Comparison of ENCODE assay signal across 33 cellular contexts in genomic region chr6:121917834-121918559, GRCh38.
DNase-seq lines count a peak whose midpoint lies in the region; ATAC-seq, FAIRE-seq and TF ChIP-seq lines count a peak whose summit lies in the region.
"Had no signal": no experiment of that assay in that cellular context is flagged by ENCODE, and none has a peak within 500 bp of the region (broad histone marks: within the 10 kb centered on the region; RNA-seq: fewer than 3 reads in every experiment).

No MANE protein-coding gene starts in this region.

- no peaks in the 10 kb centered on the region for H3K9me1 ChIP-seq in keratinocyte (ENCODE audit: control insufficient read depth, extremely low read depth, insufficient read depth, low read length)

- peak; percentile 48 for DNase-seq in NCI-H226
- DNase-seq in endodermal cell, result no peak
- DNase-seq in keratinocyte (ENCODE audit: low read depth, low spot score), result peak; percentile 9
- no peak for DNase-seq in effector CD4-positive, alpha-beta T cell
- no peak for DNase-seq in CD8-positive, alpha-beta memory T cell
- DNase-seq: activated CD4-positive, CD25-positive, alpha-beta regulatory T cell treated with anti-CD3 and anti-CD28 coated beads, Interleukin-2, amount 50 U/mL, for 72 hours; activated CD8-positive, alpha-beta T cell treated with anti-CD3 and anti-CD28 coated beads for 36 hours; activated effector memory CD4-positive, alpha-beta T cell treated with Interleukin-2 at 50 U/mL for 16 hours; aorta; DMS53; foreskin melanocyte; GF-D8; heart right ventricle; kidney glomerular epithelial cell; lower lobe of right lung; NCI-H1048; NCI-H187 treated with DMSO at 0.1 percent for 48 hours; NCI-H2227 treated with DMSO at 0.1 percent for 48 hours; nephron progenitor cell; pancreas; small intestine; stimulated activated CD4-positive, alpha-beta T cell treated with anti-CD3 and anti-CD28 coated beads, Interleukin-1b, Interleukin-23, amount 100 ng/mL, for 48 hours; stimulated activated CD8-positive, alpha-beta memory T cell treated with anti-CD3 and anti-CD28 coated beads, Interleukin-4, amount 100 ng/mL, for 48 hours; stimulated activated naive CD8-positive, alpha-beta T cell treated with anti-CD3 and anti-CD28 coated beads, Interleukin-15, amount 100 ng/mL, for 72 hours; tibial artery had no signal

- no peaks in the 10 kb centered on the region for H3K36me3 Mint-ChIP-seq in endodermal cell (ENCODE audit: low read depth)
- no peaks in the 10 kb centered on the region for H3K36me3 Mint-ChIP-seq in CD8-positive, alpha-beta memory T cell
- H3K36me3 Mint-ChIP-seq: activated naive CD8-positive, alpha-beta T cell had no signal

- H3K27me3 Mint-ChIP-seq in endodermal cell (ENCODE audit: insufficient read depth), result no peaks in the 10 kb centered on the region
- no peaks in the 10 kb centered on the region for H3K27me3 Mint-ChIP-seq in CD8-positive, alpha-beta memory T cell
- H3K27me3 Mint-ChIP-seq: activated CD8-positive, alpha-beta T cell treated with anti-CD3 and anti-CD28 coated beads for 36 hours; B cell; central memory CD8-positive, alpha-beta T cell; dendritic cell treated with granulocyte-macrophage colony-stimulating factor and Interleukin-4, amounts not matched to agents 40 ng/mL and 50 ng/mL, for 4 days; stimulated activated naive CD8-positive, alpha-beta T cell treated with anti-CD3 and anti-CD28 coated beads, Interleukin-15, amount 100 ng/mL, for 72 hours had no signal

- ATAC-seq in HG03039 (IDR thresholded peaks at IDR 0.05; ENCODE audit: unreplicated experiment) (no peak), HG02938 (IDR thresholded peaks at IDR 0.05; ENCODE audit: unreplicated experiment) (no peak)
- ATAC-seq: activated CD8-positive, alpha-beta T cell treated with anti-CD3 and anti-CD28 coated beads for 36 hours; heart right ventricle; pancreas; stimulated activated naive CD8-positive, alpha-beta T cell treated with anti-CD3 and anti-CD28 coated beads, Interleukin-15, amount 100 ng/mL, for 72 hours had no signal

- POLR2A ChIA-PET in CD8-positive, alpha-beta memory T cell (lab: Charles Lee), result no interaction called here

- dilution Hi-C loops in keratinocyte (cut with MboI; ENCODE audit: extremely low pct_ligation_motif_present, low sequenced_read_pairs), result no loop called here

- no peak overlapping the region for H3K27ac ChIP-seq in endodermal cell (ENCODE audit: low read depth, low read length)
- no peak overlapping the region for H3K27ac ChIP-seq in keratinocyte (ENCODE audit: control insufficient read depth, insufficient read depth, low read length)
- no peak overlapping the region for H3K27ac ChIP-seq in CD8-positive, alpha-beta memory T cell (ENCODE audit: low read depth, low read length)
- H3K27ac ChIP-seq: heart right ventricle, lower lobe of right lung, pancreas, tibial artery had no signal

- FAIRE-seq in G401.6 (lab: Jason Lieb, UNC) (peak; percentile 89), keratinocyte (lab: Jason Lieb, UNC) (peak; percentile 26)
- FAIRE-seq: GM19239 had no signal

- no peaks in the 10 kb centered on the region for H3K79me2 ChIP-seq in keratinocyte (ENCODE audit: control insufficient read depth, insufficient read depth, low read length)

- H3K27me3 ChIP-seq in endodermal cell (ENCODE audit: control insufficient read depth, insufficient read depth, low read length, poor library complexity, severe bottlenecking) (no peaks in the 10 kb centered on the region), keratinocyte (ENCODE audit: control insufficient read depth, extremely low read depth, insufficient read depth, low read length) (no peaks in the 10 kb centered on the region)
- no peaks in the 10 kb centered on the region for H3K27me3 ChIP-seq in CD8-positive, alpha-beta memory T cell (ENCODE audit: insufficient read depth, low read length, poor library complexity, severe bottlenecking)
- H3K27me3 ChIP-seq: heart right ventricle, pancreas, tibial artery had no signal

- H3K9me3 Mint-ChIP-seq in endodermal cell, result no peaks in the 10 kb centered on the region
- peaks cover 0 to 23% (median 0%) of the 10 kb centered on the region in 5 donors for H3K9me3 Mint-ChIP-seq in CD8-positive, alpha-beta memory T cell
- H3K9me3 Mint-ChIP-seq: activated CD8-positive, alpha-beta T cell treated with anti-CD3 and anti-CD28 coated beads for 36 hours; central memory CD8-positive, alpha-beta T cell; dendritic cell treated with granulocyte-macrophage colony-stimulating factor and Interleukin-4, amounts not matched to agents 40 ng/mL and 50 ng/mL, for 4 days; nephron progenitor cell; stimulated activated naive CD8-positive, alpha-beta T cell treated with anti-CD3 and anti-CD28 coated beads, Interleukin-15, amount 100 ng/mL, for 72 hours had no signal

- H3K4me3 ChIP-seq in endodermal cell (ENCODE audit: low read length), result no peak overlapping the region
- no peak overlapping the region for H3K4me3 ChIP-seq in keratinocyte (ENCODE audit: control insufficient read depth in 2 of 3, extremely low read depth in 1 of 3, insufficient read depth in 2 of 3, low read depth in 1 of 3, low read length in 3 of 3)
- no peak overlapping the region for H3K4me3 ChIP-seq in CD8-positive, alpha-beta memory T cell (ENCODE audit: low read length)
- H3K4me3 ChIP-seq: heart right ventricle, lower lobe of right lung, pancreas, tibial artery had no signal

- H2AFZ ChIP-seq in keratinocyte (ENCODE audit: control insufficient read depth, low read length), result no peak overlapping the region

- peak overlapping the region; percentile 8 for H3K27ac Mint-ChIP-seq in endodermal cell
- H3K27ac Mint-ChIP-seq in CD8-positive, alpha-beta memory T cell, result no peak overlapping the region
- H3K27ac Mint-ChIP-seq: activated CD8-positive, alpha-beta T cell treated with anti-CD3 and anti-CD28 coated beads for 36 hours; activated naive CD8-positive, alpha-beta T cell; B cell; dendritic cell treated with granulocyte-macrophage colony-stimulating factor and Interleukin-4, amounts not matched to agents 40 ng/mL and 50 ng/mL, for 4 days; nephron progenitor cell; stimulated activated naive CD8-positive, alpha-beta T cell treated with anti-CD3 and anti-CD28 coated beads, Interleukin-15, amount 100 ng/mL, for 72 hours had no signal

- H3K4me2 ChIP-seq in keratinocyte (ENCODE audit: control insufficient read depth, extremely low read depth, insufficient read depth, low read depth, low read length), result no peak overlapping the region

- no peak overlapping the region for H3K9ac ChIP-seq in endodermal cell (ENCODE audit: extremely low read depth, low read length, poor library complexity, severe bottlenecking)
- no peak overlapping the region for H3K9ac ChIP-seq in keratinocyte (ENCODE audit: control insufficient read depth, extremely low read depth, insufficient read depth, low read length)

- peaks cover 5% of the 10 kb centered on the region for H3K4me1 Mint-ChIP-seq in endodermal cell
- no peaks in the 10 kb centered on the region for H3K4me1 Mint-ChIP-seq in CD8-positive, alpha-beta memory T cell
- H3K4me1 Mint-ChIP-seq: B cell; central memory CD8-positive, alpha-beta T cell; stimulated activated naive CD8-positive, alpha-beta T cell treated with anti-CD3 and anti-CD28 coated beads, Interleukin-15, amount 100 ng/mL, for 72 hours had no signal

- no peaks in the 10 kb centered on the region for H4K20me1 ChIP-seq in keratinocyte (ENCODE audit: control insufficient read depth, extremely low read depth, insufficient read depth, low read length)

- 82% methylated on average over 1 of the region's 1 CpG; no CpG with 5 or more reads in 1 of the 2 experiments for WGBS in endodermal cell (ENCODE audit: insufficient coverage in 1 of 2, insufficient read length in 1 of 2), 2 experiments

- H3K36me3 ChIP-seq in endodermal cell (ENCODE audit: control insufficient read depth, insufficient read depth, low read length) (no peaks in the 10 kb centered on the region), keratinocyte (ENCODE audit: control insufficient read depth in 2 of 2, extremely low read depth in 1 of 2, insufficient read depth in 2 of 2, low read length in 2 of 2) (no peaks in the 10 kb centered on the region)
- no peaks in the 10 kb centered on the region for H3K36me3 ChIP-seq in CD8-positive, alpha-beta memory T cell (ENCODE audit: insufficient read depth, low read length)
- H3K36me3 ChIP-seq: heart right ventricle, lower lobe of right lung, pancreas, tibial artery had no signal

- H3K9me3 ChIP-seq in endodermal cell (ENCODE audit: control insufficient read depth, low read length), result no peaks in the 10 kb centered on the region
- no peaks in the 10 kb centered on the region for H3K9me3 ChIP-seq in keratinocyte (ENCODE audit: control insufficient read depth, low read depth, low read length)
- H3K9me3 ChIP-seq in CD8-positive, alpha-beta memory T cell (ENCODE audit: low read length), result no peaks in the 10 kb centered on the region
- H3K9me3 ChIP-seq: heart right ventricle, lower lobe of right lung, pancreas, tibial artery had no signal

- CTCF ChIA-PET in CD8-positive, alpha-beta memory T cell (lab: Charles Lee), result no interaction called here

- H3K4me3 Mint-ChIP-seq in endodermal cell, result no peak overlapping the region
- H3K4me3 Mint-ChIP-seq in CD8-positive, alpha-beta memory T cell, result no peak overlapping the region
- H3K4me3 Mint-ChIP-seq: activated CD8-positive, alpha-beta T cell treated with anti-CD3 and anti-CD28 coated beads for 36 hours; activated naive CD8-positive, alpha-beta T cell; B cell; central memory CD8-positive, alpha-beta T cell; dendritic cell treated with granulocyte-macrophage colony-stimulating factor and Interleukin-4, amounts not matched to agents 40 ng/mL and 50 ng/mL, for 4 days; nephron progenitor cell; stimulated activated naive CD8-positive, alpha-beta T cell treated with anti-CD3 and anti-CD28 coated beads, Interleukin-15, amount 100 ng/mL, for 72 hours had no signal

- no peak for TF ChIP-seq CTCF in endodermal cell (conservative IDR thresholded peaks at IDR 0.05)
- no peak for TF ChIP-seq CTCF in keratinocyte (optimal IDR thresholded peaks at IDR 0.05 in 1 of 3, IDR thresholded peaks at IDR 0.05 in 1 of 3, conservative IDR thresholded peaks at IDR 0.05 in 1 of 3; ENCODE audit: extremely low read depth in 1 of 3, insufficient read depth in 2 of 3, low read length in 3 of 3)

- H3K4me1 ChIP-seq in endodermal cell (ENCODE audit: control insufficient read depth, insufficient read depth, low read length) (no peaks in the 10 kb centered on the region), keratinocyte (ENCODE audit: control insufficient read depth, extremely low read depth, insufficient read depth, low read length) (peaks cover 9% of the 10 kb centered on the region)
- H3K4me1 ChIP-seq in CD8-positive, alpha-beta memory T cell (ENCODE audit: insufficient read depth, low read length), result no peaks in the 10 kb centered on the region
- H3K4me1 ChIP-seq: heart right ventricle, lower lobe of right lung, pancreas, tibial artery had no signal

Comparison
In these comparisons a context has a peak if more than half of its experiments do, and no peak if none do; other contexts are left out.
1. DNase-seq: peak in NCI-H226 (single experiment) and keratinocyte (single experiment); none in endodermal cell (single experiment), effector CD4-positive, alpha-beta T cell (single experiment) and CD8-positive, alpha-beta memory T cell (0 of 5).